ENCODE assay signal across 1 cellular context in genomic region chr17:28812136-28812979, GRCh38.
TF ChIP-seq lines count a peak whose summit lies in the region.

No MANE protein-coding gene starts in this region.

TF ChIP-seq in H1, 55 proteins besides CTCF, POLR2A, EP300 and RAD21 (continued from another document):
- TF ChIP-seq CHD7 (IDR thresholded peaks at IDR 0.05; ENCODE audit: insufficient replicate concordance, low read length), result no peak
- no peak for TF ChIP-seq HDAC6 (IDR thresholded peaks at IDR 0.05; ENCODE audit: low read depth, low read length)
- peak; percentile 81 for TF ChIP-seq ASH2L (IDR thresholded peaks at IDR 0.05; ENCODE audit: low read length)
- no peak for TF ChIP-seq SUZ12 (IDR thresholded peaks at IDR 0.05; ENCODE audit: low read length)
- TF ChIP-seq TEAD4 (IDR thresholded peaks at IDR 0.05; ENCODE audit: low read depth, low read length), result no peak
- peak; percentile 56 for TF ChIP-seq TAF1 (IDR thresholded peaks at IDR 0.05; ENCODE audit: low read depth, low read length)
- no peak for TF ChIP-seq FOSL1 (IDR thresholded peaks at IDR 0.05; ENCODE audit: insufficient read depth, low read depth, low read length)
- no peak for TF ChIP-seq RXRA (IDR thresholded peaks at IDR 0.05; ENCODE audit: insufficient read depth, low read depth, low read length)
- TF ChIP-seq SIN3A (conservative IDR thresholded peaks at IDR 0.05 in 1 of 2, IDR thresholded peaks at IDR 0.05 in 1 of 2; ENCODE audit: low read depth in 1 of 2, low read length in 2 of 2), result no peak; a peak in 1 of 4 replicates
- no peak for TF ChIP-seq SIX5 (IDR thresholded peaks at IDR 0.05; ENCODE audit: low read depth, low read length)
- no peak for TF ChIP-seq SIRT6 (IDR thresholded peaks at IDR 0.05; ENCODE audit: low read length)
- peak; percentile 59; the same call in 1 of the 2 replicates for TF ChIP-seq RBBP5 (IDR thresholded peaks at IDR 0.05; ENCODE audit: borderline replicate concordance, low read depth, low read length)
- TF ChIP-seq CBX8 (IDR thresholded peaks at IDR 0.05; ENCODE audit: borderline replicate concordance, low read depth, low read length), result no peak
- TF ChIP-seq GABPA (IDR thresholded peaks at IDR 0.05; ENCODE audit: borderline replicate concordance, insufficient read depth, low read length), result no peak
- no peak for TF ChIP-seq JUN (IDR thresholded peaks at IDR 0.05; ENCODE audit: low read depth, low read length)
- no peak for TF ChIP-seq CHD1 (IDR thresholded peaks at IDR 0.05; ENCODE audit: low read depth, low read length)
- no peak for TF ChIP-seq CREB1 (IDR thresholded peaks at IDR 0.05)
- TF ChIP-seq GTF2F1 (IDR thresholded peaks at IDR 0.05; ENCODE audit: borderline replicate concordance, low read depth, low read length), result no peak
- no peak for TF ChIP-seq BRCA1 (IDR thresholded peaks at IDR 0.05; ENCODE audit: low read depth, low read length)
- TF ChIP-seq POLR2AphosphoS5 (IDR thresholded peaks at IDR 0.05; ENCODE audit: low read depth, low read length), result peak; percentile 78
- TF ChIP-seq ATF3 (IDR thresholded peaks at IDR 0.05; ENCODE audit: insufficient read depth, low read depth, low read length), result no peak
- no peak for TF ChIP-seq ZNF274 (IDR thresholded peaks at IDR 0.05; ENCODE audit: borderline replicate concordance, extremely low read depth, low read length)
- no peak; the same call in 1 of the 2 replicates for TF ChIP-seq MAX (IDR thresholded peaks at IDR 0.05)
- no peak; the same call in 1 of the 2 replicates for TF ChIP-seq ATF2 (IDR thresholded peaks at IDR 0.05; ENCODE audit: low read length)
- TF ChIP-seq JUND (IDR thresholded peaks at IDR 0.05; ENCODE audit: low read length), result no peak
- no peak for TF ChIP-seq KDM5A (IDR thresholded peaks at IDR 0.05; ENCODE audit: low read length)
- TF ChIP-seq EGR1 (IDR thresholded peaks at IDR 0.05; ENCODE audit: borderline replicate concordance, low read depth, low read length), result peak; percentile 45; the same call in 1 of the 2 replicates
- TF ChIP-seq TCF12 (IDR thresholded peaks at IDR 0.05; ENCODE audit: low read depth, low read length), result no peak
- TF ChIP-seq YY1 (IDR thresholded peaks at IDR 0.05; ENCODE audit: low read depth, low read length), result no peak
- no peak for TF ChIP-seq NRF1 (IDR thresholded peaks at IDR 0.05; ENCODE audit: low read depth, low read length)
- TF ChIP-seq KDM4A (IDR thresholded peaks at IDR 0.05; ENCODE audit: low read depth, low read length, severe bottlenecking), result peak; percentile 38
- TF ChIP-seq BCL11A (IDR thresholded peaks at IDR 0.05; ENCODE audit: low read depth in 2 of 2, low read length in 2 of 2), result no peak
- no peak for TF ChIP-seq MAFK (IDR thresholded peaks at IDR 0.05; ENCODE audit: low read depth, low read length)
- no peak for TF ChIP-seq CTBP2 (IDR thresholded peaks at IDR 0.05; ENCODE audit: borderline replicate concordance, insufficient read depth, insufficient read length, low read length)
- no peak for TF ChIP-seq E2F6 (IDR thresholded peaks at IDR 0.05)
- peak; percentile 66 for TF ChIP-seq TBP (IDR thresholded peaks at IDR 0.05; ENCODE audit: low read depth, low read length)
- TF ChIP-seq POU5F1 (IDR thresholded peaks at IDR 0.05; ENCODE audit: low read depth, low read length), result no peak
- TF ChIP-seq SP1 (IDR thresholded peaks at IDR 0.05; ENCODE audit: low read depth, low read length), result peak; percentile 96
- TF ChIP-seq RFX5 (IDR thresholded peaks at IDR 0.05; ENCODE audit: borderline replicate concordance, low read depth, low read length), result no peak
- TF ChIP-seq RNF2 (IDR thresholded peaks at IDR 0.05; ENCODE audit: borderline replicate concordance, low read depth, low read length, missing control alignments, poor library complexity, severe bottlenecking), result no peak
- TF ChIP-seq CHD2 (IDR thresholded peaks at IDR 0.05; ENCODE audit: low read length), result peak; percentile 86
- TF ChIP-seq CEBPB (IDR thresholded peaks at IDR 0.05; ENCODE audit: low read depth, low read length), result no peak
- TF ChIP-seq USF2 (IDR thresholded peaks at IDR 0.05; ENCODE audit: low read length), result no peak
- no peak for TF ChIP-seq KDM1A (IDR thresholded peaks at IDR 0.05; ENCODE audit: borderline replicate concordance, low read length)
- TF ChIP-seq PHF8 (conservative IDR thresholded peaks at IDR 0.05; ENCODE audit: low read depth, low read length), result peak; percentile 57; the same call in 1 of the 2 replicates
- no peak for TF ChIP-seq SRF (IDR thresholded peaks at IDR 0.05; ENCODE audit: low read depth, low read length)
- peak in 1 of 2 experiments; percentile 50; a peak in 1 of 4 replicates for TF ChIP-seq HDAC2 (IDR thresholded peaks at IDR 0.05; ENCODE audit: borderline replicate concordance in 1 of 2, low read depth in 2 of 2, low read length in 2 of 2)
- no peak for TF ChIP-seq CBX5 (IDR thresholded peaks at IDR 0.05; ENCODE audit: low read depth, low read length)
- no peak for TF ChIP-seq NANOG (IDR thresholded peaks at IDR 0.05; ENCODE audit: insufficient read depth, low read depth, low read length, poor library complexity, severe bottlenecking)
- TF ChIP-seq SAP30 (IDR thresholded peaks at IDR 0.05; ENCODE audit: insufficient read depth, insufficient replicate concordance, low read length), result peak; percentile 39
- TF ChIP-seq TAF7 (optimal IDR thresholded peaks at IDR 0.05; ENCODE audit: borderline replicate concordance, low read depth, low read length), result no peak
- no peak for TF ChIP-seq BACH1 (IDR thresholded peaks at IDR 0.05; ENCODE audit: low read length)
TF ChIP-seq in H1: peak in this region for 13.
